Comparison of ENCODE assay signal across 1 cellular context in genomic region chr19:10808937-10809655, GRCh38.
TF ChIP-seq lines count a peak whose summit lies in the region.

No MANE protein-coding gene starts in this region.

TF ChIP-seq in GM23338, 12 proteins besides CTCF, POLR2A, EP300 and RAD21 (continued from another document):
- TF ChIP-seq ZNF462 (CRISPR knock-in tag; IDR thresholded peaks at IDR 0.05) (no peak), STAT1 (IDR thresholded peaks at IDR 0.05; ENCODE audit: unreplicated experiment) (no peak), ZNF331 (CRISPR knock-in tag; IDR thresholded peaks at IDR 0.05; ENCODE audit: low read depth) (no peak)
